In genomic region chr9:2229109-2229733, GRCh38 we compare ENCODE assay signal across 10 cellular contexts.
DNase-seq lines count a peak whose midpoint lies in the region; ATAC-seq and TF ChIP-seq lines count a peak whose summit lies in the region.
"Had no signal": no experiment of that assay in that cellular context is flagged by ENCODE, and none has a peak within 500 bp of the region (broad histone marks: within the 10 kb centered on the region; RNA-seq: fewer than 3 reads in every experiment).

No MANE protein-coding gene starts in this region.

- no peak for TF ChIP-seq CTCF in adrenal gland (IDR thresholded peaks at IDR 0.05)

- no peak overlapping the region for H3K4me3 ChIP-seq in adrenal gland

- H3K36me3 ChIP-seq in adrenal gland (replicated peaks in 1 of 2) = no peaks in the 10 kb centered on the region

- peak overlapping the region in 1 of 5 donors; percentile 47 for H3K27ac ChIP-seq in adrenal gland
- H3K27ac ChIP-seq: parathyroid adenoma had no signal

- no peaks in the 10 kb centered on the region for H3K9me3 ChIP-seq in adrenal gland (replicated peaks in 1 of 3)

- peak; percentile 71 for DNase-seq in SIG-M5 treated with dmso at 0.1 percent for 504 hours (lab: John Stamatoyannopoulos, UW; ENCODE audit: unreplicated experiment)
- DNase-seq in pons (ENCODE audit: low spot score) = peak; percentile 58
- DNase-seq in adrenal gland = no peak
- no peak for DNase-seq in stimulated activated naive CD4-positive, alpha-beta T cell treated with Interleukin-2 at 50 U/mL for 16 hours (lab: John Stamatoyannopoulos, UW)
- DNase-seq in T-helper 1 cell = no peak
- DNase-seq: activated naive CD4-positive, alpha-beta T cell treated with Interleukin-2 at 50 U/mL for 16 hours had no signal

- TF ChIP-seq POLR2A in adrenal gland (IDR thresholded peaks at IDR 0.05) = no peak

- intact Hi-C loops in adrenal gland (cut with DNase I) = no loop called here

- H3K4me1 ChIP-seq in adrenal gland (replicated peaks in 1 of 2) = peaks cover 0 to 15% of the 10 kb centered on the region in 2 donors
- H3K4me1 ChIP-seq: parathyroid adenoma had no signal

- WGBS in adrenal gland, 4 donors = 58 to 88% (median 71%) methylated on average over 3 of the region's 3 CpGs

- H3K27me3 ChIP-seq in adrenal gland = no peaks in the 10 kb centered on the region

- peak; percentile 85 for ATAC-seq in GM19395 (IDR thresholded peaks at IDR 0.05; ENCODE audit: unreplicated experiment)
- peak; percentile 55 for ATAC-seq in HG03066 (IDR thresholded peaks at IDR 0.05; ENCODE audit: low read depth, unreplicated experiment)
- ATAC-seq in GM19035 (IDR thresholded peaks at IDR 0.05; ENCODE audit: unreplicated experiment) = no peak

Comparison
In these comparisons a context has a peak if more than half of its experiments do, and no peak if none do; other contexts are left out.
1. DNase-seq: peak in SIG-M5 treated with dmso at 0.1 percent for 504 hours (single experiment) and pons (single experiment); none in adrenal gland (0 of 7), stimulated activated naive CD4-positive, alpha-beta T cell treated with Interleukin-2 at 50 U/mL for 16 hours (single experiment) and T-helper 1 cell (0 of 5).